Comparison of ENCODE assay signal across 27 cellular contexts in genomic region chr12:17020765-17021164, GRCh38.
A peak's percentile ranks its signal among the peaks of the same experiment; 100 is the strongest.
DNase-seq lines count a peak whose midpoint lies in the region; ATAC-seq and TF ChIP-seq lines count a peak whose summit lies in the region.
"Had no signal": no experiment of that assay in that cellular context is flagged by ENCODE, and none has a peak within 500 bp of the region (broad histone marks: within the 10 kb centered on the region; RNA-seq: fewer than 3 reads in every experiment).

No MANE protein-coding gene starts in this region.

- H3K27me3 Mint-ChIP-seq in GM23338 (ENCODE audit: insufficient read depth, low read depth, poor library complexity) = peaks cover 8% of the 10 kb centered on the region
- peaks cover 3% of the 10 kb centered on the region; the same call in 1 of the 2 replicates for H3K27me3 Mint-ChIP-seq in WTC11 (ENCODE audit: low read depth)
- no peaks in the 10 kb centered on the region for H3K27me3 Mint-ChIP-seq in CD4-positive, alpha-beta T cell
- H3K27me3 Mint-ChIP-seq in activated T-helper 2 cell treated with anti-CD3 and anti-CD28 coated beads, Interferon-gamma antibody, Interleukin-2, Interleukin-4, amounts not matched to agents 10 μg/mL and 5 μg/mL and 100 μg/mL, durations not matched to agents 14 hours and 24 hours and 36 hours (ENCODE audit: low read depth) = no peaks in the 10 kb centered on the region
- H3K27me3 Mint-ChIP-seq: CD8-positive, alpha-beta memory T cell had no signal

- no peaks in the 10 kb centered on the region; the same call in 1 of the 2 replicates for H3K9me2 ChIP-seq in GM23338 (ENCODE audit: insufficient read depth)

- ATAC-seq in GM23338 = peak; percentile 92
- ATAC-seq in WTC11 = peak; percentile 88
- ATAC-seq in GM18498 (IDR thresholded peaks at IDR 0.05; ENCODE audit: unreplicated experiment) = no peak
- ATAC-seq in CD4-positive, alpha-beta T cell (ENCODE audit: poor library complexity) = no peak
- no peak for ATAC-seq in GM21526 (IDR thresholded peaks at IDR 0.05; ENCODE audit: low FRiP score, unreplicated experiment)
- ATAC-seq: activated T-cell treated with anti-CD3 and anti-CD28 coated beads, Interleukin-2, amount 50 U/mL, for 4 hours; mucosa of descending colon had no signal

- peaks cover 22% of the 10 kb centered on the region for H3K4me1 ChIP-seq in GM23338 (ENCODE audit: insufficient read depth)
- H3K4me1 ChIP-seq in HUES64 (ENCODE audit: insufficient read depth, low read length) = peaks cover 26% of the 10 kb centered on the region
- H3K4me1 ChIP-seq in iPS-20b (ENCODE audit: insufficient read depth, low read length) = peaks cover 23% of the 10 kb centered on the region
- H3K4me1 ChIP-seq: BE2C, colonic mucosa, parathyroid adenoma had no signal

- H3K27ac Mint-ChIP-seq in GM23338 = peak overlapping the region; percentile 92
- peak overlapping the region; percentile 88 for H3K27ac Mint-ChIP-seq in WTC11
- H3K27ac Mint-ChIP-seq in CD4-positive, alpha-beta T cell = no peak overlapping the region
- no peak overlapping the region for H3K27ac Mint-ChIP-seq in activated T-helper 2 cell treated with anti-CD3 and anti-CD28 coated beads, Interferon-gamma antibody, Interleukin-2, Interleukin-4, amounts not matched to agents 10 μg/mL and 5 μg/mL and 100 μg/mL, durations not matched to agents 14 hours and 24 hours and 36 hours
- H3K27ac Mint-ChIP-seq: nephron progenitor cell, type B pancreatic cell had no signal

- H3K27me3 ChIP-seq in GM23338 (ENCODE audit: insufficient read depth) (no peaks in the 10 kb centered on the region), HUES64 (ENCODE audit: insufficient read depth, low read length) (no peaks in the 10 kb centered on the region), iPS-20b (ENCODE audit: insufficient read depth, low read length) (no peaks in the 10 kb centered on the region)
- no peaks in the 10 kb centered on the region for H3K27me3 ChIP-seq in CD4-positive, alpha-beta T cell (ENCODE audit: control insufficient read depth, insufficient read depth, low read length)
- H3K27me3 ChIP-seq: BE2C, cardiac muscle cell, colonic mucosa had no signal

- CTCF ChIA-PET in WTC11 (lab: Charles Lee) = interaction anchor here (0.6 kb wide), 1 partner anchor 24 kb away, joined by 5 read pairs; no protein-coding TSS in a partner anchor
- CTCF ChIA-PET in CD4-positive, alpha-beta T cell (lab: Charles Lee) = no interaction called here

- H3K27ac ChIP-seq in GM23338 (ENCODE audit: low read depth) = peak overlapping the region; percentile 22; the same call in 1 of the 2 replicates
- peak overlapping the region; percentile 61 for H3K27ac ChIP-seq in HUES64 (ENCODE audit: low read depth, low read length)
- H3K27ac ChIP-seq in iPS-20b (ENCODE audit: low read length) = peak overlapping the region; percentile 48
- no peak overlapping the region for H3K27ac ChIP-seq in CD4-positive, alpha-beta T cell (ENCODE audit: low read depth, low read length)
- H3K27ac ChIP-seq: cardiac muscle cell, colonic mucosa, epithelial cell of prostate, parathyroid adenoma, PC-9, SK-N-MC, skin epidermis had no signal

- H3K9me3 Mint-ChIP-seq in GM23338 (no peaks in the 10 kb centered on the region), WTC11 (peaks cover 7% of the 10 kb centered on the region)
- H3K9me3 Mint-ChIP-seq in CD4-positive, alpha-beta T cell = peaks cover 9% of the 10 kb centered on the region
- peaks cover 30% of the 10 kb centered on the region for H3K9me3 Mint-ChIP-seq in activated T-helper 2 cell treated with anti-CD3 and anti-CD28 coated beads, Interferon-gamma antibody, Interleukin-2, Interleukin-4, amounts not matched to agents 10 μg/mL and 5 μg/mL and 100 μg/mL, durations not matched to agents 14 hours and 24 hours and 36 hours
- H3K9me3 Mint-ChIP-seq: nephron progenitor cell, type B pancreatic cell had no signal

- H3K4me3 Mint-ChIP-seq in GM23338 (peak overlapping the region; percentile 32; the same call in 1 of the 3 replicates), WTC11 (peak overlapping the region; percentile 47)
- no peak overlapping the region for H3K4me3 Mint-ChIP-seq in CD4-positive, alpha-beta T cell
- H3K4me3 Mint-ChIP-seq in activated T-helper 2 cell treated with anti-CD3 and anti-CD28 coated beads, Interferon-gamma antibody, Interleukin-2, Interleukin-4, amounts not matched to agents 10 μg/mL and 5 μg/mL and 100 μg/mL, durations not matched to agents 14 hours and 24 hours and 36 hours (ENCODE audit: low read depth) = no peak overlapping the region
- H3K4me3 Mint-ChIP-seq: activated T-cell treated with anti-CD3 and anti-CD28 coated beads, Interleukin-2, amount 50 U/mL, for 4 hours; CD8-positive, alpha-beta memory T cell; nephron progenitor cell; type B pancreatic cell had no signal

- H3K9ac ChIP-seq in HUES64 (ENCODE audit: low read depth, low read length) = no peak overlapping the region
- peak overlapping the region; percentile 35; the same call in 1 of the 2 replicates for H3K9ac ChIP-seq in iPS-20b (ENCODE audit: low read depth, low read length)
- H3K9ac ChIP-seq: parathyroid adenoma had no signal

- H3K4me1 Mint-ChIP-seq in GM23338 = peaks cover 25% of the 10 kb centered on the region
- peaks cover 42% of the 10 kb centered on the region for H3K4me1 Mint-ChIP-seq in WTC11
- no peaks in the 10 kb centered on the region for H3K4me1 Mint-ChIP-seq in CD4-positive, alpha-beta T cell (ENCODE audit: low read depth)
- no peaks in the 10 kb centered on the region for H3K4me1 Mint-ChIP-seq in activated T-helper 2 cell treated with anti-CD3 and anti-CD28 coated beads, Interferon-gamma antibody, Interleukin-2, Interleukin-4, amounts not matched to agents 10 μg/mL and 5 μg/mL and 100 μg/mL, durations not matched to agents 14 hours and 24 hours and 36 hours (ENCODE audit: low read depth)
- H3K4me1 Mint-ChIP-seq: CD8-positive, alpha-beta memory T cell; nephron progenitor cell had no signal

- TF ChIP-seq CTCF in GM23338 (conservative IDR thresholded peaks at IDR 0.05; ENCODE audit: low read depth in 2 of 2) = no peak
- no peak for TF ChIP-seq CTCF in WTC11 (IDR thresholded peaks at IDR 0.05)
- no peak for TF ChIP-seq CTCF in CD4-positive, alpha-beta T cell (IDR thresholded peaks at IDR 0.05)

- no peaks in the 10 kb centered on the region for H4K20me1 ChIP-seq in GM23338 (replicated peaks; ENCODE audit: insufficient read depth)

- H3K4me2 ChIP-seq in GM23338 = peak overlapping the region; percentile 55
- H3K4me2 ChIP-seq: PC-9 had no signal

- H3K36me3 Mint-ChIP-seq in GM23338 (ENCODE audit: low read depth) (no peaks in the 10 kb centered on the region; the same call in 2 of the 3 replicates), WTC11 (0 out of 2 replicates have a peak, but pooled peaks cover 6% of the 10 kb centered on the region)
- no peaks in the 10 kb centered on the region for H3K36me3 Mint-ChIP-seq in CD4-positive, alpha-beta T cell (ENCODE audit: low read depth)
- no peaks in the 10 kb centered on the region for H3K36me3 Mint-ChIP-seq in activated T-helper 2 cell treated with anti-CD3 and anti-CD28 coated beads, Interferon-gamma antibody, Interleukin-2, Interleukin-4, amounts not matched to agents 10 μg/mL and 5 μg/mL and 100 μg/mL, durations not matched to agents 14 hours and 24 hours and 36 hours (ENCODE audit: low read depth)
- H3K36me3 Mint-ChIP-seq: CD8-positive, alpha-beta memory T cell; type B pancreatic cell had no signal

- H3K9me3 ChIP-seq in HUES64 (ENCODE audit: insufficient read depth, low read depth, low read length) = no peaks in the 10 kb centered on the region
- no peaks in the 10 kb centered on the region for H3K9me3 ChIP-seq in iPS-20b (ENCODE audit: insufficient read depth, low read depth, low read length)
- peaks cover 6% of the 10 kb centered on the region for H3K9me3 ChIP-seq in CD4-positive, alpha-beta T cell (ENCODE audit: control insufficient read depth, low read length)
- H3K9me3 ChIP-seq: BE2C, colonic mucosa, mucosa of descending colon had no signal

- H3K36me3 ChIP-seq in GM23338 (ENCODE audit: insufficient read depth) = no peaks in the 10 kb centered on the region
- H3K36me3 ChIP-seq in HUES64 (ENCODE audit: insufficient read depth, low read length) = no peaks in the 10 kb centered on the region
- no peaks in the 10 kb centered on the region for H3K36me3 ChIP-seq in iPS-20b (ENCODE audit: insufficient read depth, low read depth, low read length)
- H3K36me3 ChIP-seq: BE2C, cardiac muscle cell, colonic mucosa had no signal

- POLR2A ChIA-PET in WTC11 (lab: Charles Lee) = interaction anchor here (0.6 kb wide), 1 partner anchor 61 kb away, joined by 4 read pairs; no protein-coding TSS in a partner anchor
- POLR2A ChIA-PET in CD4-positive, alpha-beta T cell (lab: Charles Lee) = no interaction called here

- DNase-seq in GM23338 (ENCODE audit: low spot score) (peak; percentile 69), WTC11 (ENCODE audit: low spot score) (no peak)
- DNase-seq in CD4-positive, alpha-beta T cell = no peak
- no peak for DNase-seq in activated T-helper 2 cell treated with anti-CD3 and anti-CD28 coated beads, Interferon-gamma antibody, Interleukin-2, Interleukin-4, amounts not matched to agents 10 μg/mL and 5 μg/mL and 100 μg/mL, durations not matched to agents 14 hours and 24 hours and 36 hours (ENCODE audit: low spot score)
- DNase-seq: activated CD4-positive, CD25-positive, alpha-beta regulatory T cell; activated gamma-delta T cell treated with Interleukin-2 at 50 U/mL for 16 hours; activated T-cell treated with anti-CD3 and anti-CD28 coated beads, Interleukin-2, amount 50 U/mL, for 4 hours; BE2C; CD8-positive, alpha-beta memory T cell; colonic mucosa; effector CD8-positive, alpha-beta T cell; mucosa of descending colon; NCI-H510A treated with DMSO at 0.1 percent for 48 hours; nephron progenitor cell; PC-9; stimulated activated naive CD4-positive, alpha-beta T cell had no signal

- intact Hi-C loops in CD4-positive, alpha-beta T cell (cut with DNase I, micrococcal nuclease) = no loop called here
- intact Hi-C loops in activated T-helper 2 cell treated with anti-CD3 and anti-CD28 coated beads, Interferon-gamma antibody, Interleukin-2, Interleukin-4, amounts not matched to agents 10 μg/mL and 5 μg/mL and 100 μg/mL, durations not matched to agents 14 hours and 24 hours and 36 hours (cut with micrococcal nuclease) = no loop called here

- peak overlapping the region; percentile 8; the same call in 1 of the 2 replicates for H3K4me3 ChIP-seq in GM23338
- peak overlapping the region; percentile 17; the same call in 1 of the 2 replicates for H3K4me3 ChIP-seq in HUES64 (ENCODE audit: low read length)
- peak overlapping the region; percentile 44 for H3K4me3 ChIP-seq in iPS-20b (ENCODE audit: low read length)
- H3K4me3 ChIP-seq: cardiac muscle cell, colonic mucosa, lung, mucosa of descending colon, PC-9, SK-N-MC, skin epidermis had no signal

- no peaks in the 10 kb centered on the region for H3K79me2 ChIP-seq in GM23338 (replicated peaks; ENCODE audit: insufficient read depth)
- H3K79me2 ChIP-seq: parathyroid adenoma had no signal

- no peak overlapping the region for H2AFZ ChIP-seq in GM23338
- H2AFZ ChIP-seq: parathyroid adenoma, PC-9 had no signal

- no peaks in the 10 kb centered on the region for H3F3A ChIP-seq in GM23338 (replicated peaks; ENCODE audit: low read depth)

TF ChIP-seq in GM23338, 12 proteins besides CTCF, POLR2A, EP300 and RAD21 (continues in another document):
- TF ChIP-seq STAT1 (IDR thresholded peaks at IDR 0.05; ENCODE audit: unreplicated experiment) (no peak), EZH2phosphoT487 (IDR thresholded peaks at IDR 0.05; ENCODE audit: unreplicated experiment) (no peak)

Comparison
In these comparisons a context has a peak if more than half of its experiments do, and no peak if none do; other contexts are left out.
1. ATAC-seq: peak in GM23338 (single experiment) and WTC11 (single experiment); none in GM18498 (single experiment), CD4-positive, alpha-beta T cell (single experiment) and GM21526 (single experiment).
2. H3K27ac Mint-ChIP-seq: peak in GM23338 (single experiment) and WTC11 (single experiment); none in CD4-positive, alpha-beta T cell (single experiment) and activated T-helper 2 cell treated with anti-CD3 and anti-CD28 coated beads, Interferon-gamma antibody, Interleukin-2, Interleukin-4, amounts not matched to agents 10 μg/mL and 5 μg/mL and 100 μg/mL, durations not matched to agents 14 hours and 24 hours and 36 hours (single experiment).
3. H3K4me3 Mint-ChIP-seq: peak in GM23338 (single experiment) and WTC11 (single experiment); none in CD4-positive, alpha-beta T cell (single experiment) and activated T-helper 2 cell treated with anti-CD3 and anti-CD28 coated beads, Interferon-gamma antibody, Interleukin-2, Interleukin-4, amounts not matched to agents 10 μg/mL and 5 μg/mL and 100 μg/mL, durations not matched to agents 14 hours and 24 hours and 36 hours (single experiment).
4. Peak in every context shown above with its lines, with median percentiles within 50 percentile points of each other: H3K4me3 ChIP-seq.